Comparison of ENCODE assay signal across 22 cellular contexts in the genomic region with DNA sequence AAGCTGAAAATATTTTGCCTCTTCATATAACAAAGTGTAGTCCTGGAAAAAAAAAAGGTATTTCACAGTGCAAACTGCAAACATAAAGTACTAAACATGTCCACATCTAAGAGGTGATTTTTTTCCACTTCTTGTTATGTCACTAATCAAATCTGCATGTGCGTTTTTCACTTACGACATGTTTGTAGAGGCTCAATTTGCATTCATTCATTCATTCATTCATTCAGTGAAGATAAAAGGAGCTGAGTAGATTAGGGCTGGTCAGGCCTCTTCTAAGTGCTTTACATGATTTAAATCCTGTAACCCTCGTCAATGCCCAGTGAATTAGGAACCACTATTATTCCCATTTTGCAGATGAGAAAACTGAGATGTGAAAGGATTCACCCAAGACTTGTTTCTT.
A peak's percentile ranks its signal among the peaks of the same experiment; 100 is the strongest.
DNase-seq lines count a peak whose midpoint lies in the region; ATAC-seq, FAIRE-seq and TF ChIP-seq lines count a peak whose summit lies in the region.
"Had no signal": no experiment of that assay in that cellular context is flagged by ENCODE, and none has a peak within 500 bp of the region (broad histone marks: within the 10 kb centered on the region; RNA-seq: fewer than 3 reads in every experiment).

No MANE protein-coding gene starts in this region.

- peaks cover 0 to 50% of the 10 kb centered on the region in 2 donors for H3K4me1 ChIP-seq in right atrium auricular region
- peaks cover 26% of the 10 kb centered on the region for H3K4me1 ChIP-seq in astrocyte (ENCODE audit: insufficient read depth, low read length)
- peaks cover 25% of the 10 kb centered on the region for H3K4me1 ChIP-seq in foreskin keratinocyte

- H3K36me3 ChIP-seq in right atrium auricular region (peaks cover 5% of the 10 kb centered on the region), astrocyte (ENCODE audit: insufficient read depth, low read length) (peaks cover 3% of the 10 kb centered on the region)

- no peaks in the 10 kb centered on the region for H4K20me1 ChIP-seq in astrocyte (ENCODE audit: insufficient read depth, low read length)
- H4K20me1 ChIP-seq: BLaER1 treated with 17β-estradiol and CSF1 and Interleukin-3, amounts not matched to agents 10 nM and 100 nM had no signal

- H3K27ac ChIP-seq in right atrium auricular region: peak overlapping the region; percentile 83 to 88
- peak overlapping the region; percentile 29 for H3K27ac ChIP-seq in astrocyte (ENCODE audit: low read depth, low read length)
- H3K27ac ChIP-seq in foreskin keratinocyte: peak overlapping the region; percentile 72

- DNase-seq in right atrium auricular region (ENCODE audit: low spot score): no peak
- no peak for DNase-seq in Right ventricle myocardium superior
- DNase-seq in astrocyte (ENCODE audit: low read depth): no peak
- DNase-seq in foreskin keratinocyte: no peak
- no peak for DNase-seq in stimulated activated CD4-positive, alpha-beta T cell treated with anti-CD3 and anti-CD28 coated beads, Interleukin-4, amount 100 ng/mL, for 24 hours
- no peak for DNase-seq in activated CD8-positive, alpha-beta memory T cell treated with anti-CD3 and anti-CD28 coated beads, Interleukin-2, amount 10 ng/mL, durations not matched to agents 7 days and 5 days
- DNase-seq in activated CD4-positive, CD25-positive, alpha-beta regulatory T cell treated with anti-CD3 and anti-CD28 coated beads, Interleukin-2, amount 50 U/mL, for 72 hours: no peak
- DNase-seq: AML-193; CD4-positive, alpha-beta T cell; H9; KG1; NCI-H1694 treated with DMSO at 0.1 percent for 48 hours; NCI-H2171; NCI-H226; NCI-H510A; SIG-M5; SK-N-SH; SW 1271 had no signal

- TF ChIP-seq CTCF in right atrium auricular region (IDR thresholded peaks at IDR 0.05): no peak
- no peak for TF ChIP-seq CTCF in astrocyte (IDR thresholded peaks at IDR 0.05; ENCODE audit: insufficient read depth, low read depth, low read length)
- no peak for TF ChIP-seq CTCF in foreskin keratinocyte (conservative IDR thresholded peaks at IDR 0.05)

- H3K27me3 Mint-ChIP-seq in astrocyte (ENCODE audit: low read depth, unreplicated experiment): no peaks in the 10 kb centered on the region
- no peaks in the 10 kb centered on the region for H3K27me3 Mint-ChIP-seq in activated CD8-positive, alpha-beta memory T cell treated with anti-CD3 and anti-CD28 coated beads, Interleukin-2, amount 10 ng/mL, durations not matched to agents 7 days and 5 days
- H3K27me3 Mint-ChIP-seq: CD4-positive, alpha-beta T cell had no signal

- ATAC-seq in Right ventricle myocardium superior (ENCODE audit: poor library complexity) (no peak), foreskin keratinocyte (no peak)
- no peak for ATAC-seq in activated CD8-positive, alpha-beta memory T cell treated with anti-CD3 and anti-CD28 coated beads, Interleukin-2, amount 10 ng/mL, durations not matched to agents 7 days and 5 days
- ATAC-seq: A549, GM23338 had no signal

- H3K4me3 ChIP-seq in right atrium auricular region: no peak overlapping the region
- no peak overlapping the region for H3K4me3 ChIP-seq in astrocyte (ENCODE audit: insufficient read depth, low read depth, low read length)
- H3K4me3 ChIP-seq: A549; BLaER1 treated with 17β-estradiol and CSF1 and Interleukin-3, amounts not matched to agents 10 nM and 100 nM; GM23338 had no signal

- peaks cover 21% of the 10 kb centered on the region for H3K4me1 Mint-ChIP-seq in astrocyte (ENCODE audit: low read depth, unreplicated experiment)
- H3K4me1 Mint-ChIP-seq in activated CD8-positive, alpha-beta memory T cell treated with anti-CD3 and anti-CD28 coated beads, Interleukin-2, amount 10 ng/mL, durations not matched to agents 7 days and 5 days: peaks cover 17% of the 10 kb centered on the region

- no peak overlapping the region for H3K27ac Mint-ChIP-seq in astrocyte (ENCODE audit: unreplicated experiment)
- H3K27ac Mint-ChIP-seq in activated CD8-positive, alpha-beta memory T cell treated with anti-CD3 and anti-CD28 coated beads, Interleukin-2, amount 10 ng/mL, durations not matched to agents 7 days and 5 days: no peak overlapping the region
- H3K27ac Mint-ChIP-seq: CD4-positive, alpha-beta T cell; GM23338; H9 had no signal

- H3K27me3 ChIP-seq in right atrium auricular region (no peaks in the 10 kb centered on the region), astrocyte (ENCODE audit: insufficient read depth, low read length) (no peaks in the 10 kb centered on the region), foreskin keratinocyte (no peaks in the 10 kb centered on the region)
- H3K27me3 ChIP-seq: BLaER1 treated with 17β-estradiol and CSF1 and Interleukin-3, amounts not matched to agents 10 nM and 100 nM had no signal

- no peak overlapping the region for H2AFZ ChIP-seq in astrocyte (ENCODE audit: low read depth, low read length)
- H2AFZ ChIP-seq: GM23338 had no signal

- intact Hi-C loops in Right ventricle myocardium superior (cut with DNase I): loop anchor here (5.0 kb wide), 1 partner anchor 87 kb away; the partner anchor contains the start of gene KCTD1

- peaks cover 23% of the 10 kb centered on the region for H3K36me3 Mint-ChIP-seq in astrocyte (ENCODE audit: low read depth, unreplicated experiment)
- no peaks in the 10 kb centered on the region for H3K36me3 Mint-ChIP-seq in activated CD8-positive, alpha-beta memory T cell treated with anti-CD3 and anti-CD28 coated beads, Interleukin-2, amount 10 ng/mL, durations not matched to agents 7 days and 5 days

- FAIRE-seq in astrocyte (lab: Jason Lieb, UNC): no peak
- FAIRE-seq: A549, HTR-8/SVneo had no signal

- H3K4me3 Mint-ChIP-seq in astrocyte (ENCODE audit: unreplicated experiment): no peak overlapping the region
- no peak overlapping the region for H3K4me3 Mint-ChIP-seq in activated CD8-positive, alpha-beta memory T cell treated with anti-CD3 and anti-CD28 coated beads, Interleukin-2, amount 10 ng/mL, durations not matched to agents 7 days and 5 days
- H3K4me3 Mint-ChIP-seq: CD4-positive, alpha-beta T cell; GM23338; H9 had no signal

- H3K4me2 ChIP-seq in astrocyte (ENCODE audit: low read length): no peak overlapping the region
- H3K4me2 ChIP-seq: A549, GM23338, SK-N-SH had no signal

- peak overlapping the region; percentile 3 for H3K9ac ChIP-seq in astrocyte (ENCODE audit: low read length)
- H3K9ac ChIP-seq: BLaER1 treated with 17β-estradiol and CSF1 and Interleukin-3, amounts not matched to agents 10 nM and 100 nM; SK-N-SH had no signal

- no peaks in the 10 kb centered on the region for H3K9me3 Mint-ChIP-seq in astrocyte (ENCODE audit: unreplicated experiment)
- H3K9me3 Mint-ChIP-seq in activated CD8-positive, alpha-beta memory T cell treated with anti-CD3 and anti-CD28 coated beads, Interleukin-2, amount 10 ng/mL, durations not matched to agents 7 days and 5 days (ENCODE audit: low read depth): no peaks in the 10 kb centered on the region
- H3K9me3 Mint-ChIP-seq: CD4-positive, alpha-beta T cell; GM23338; H9 had no signal

- CTCF ChIA-PET in activated CD8-positive, alpha-beta memory T cell treated with anti-CD3 and anti-CD28 coated beads, Interleukin-2, amount 10 ng/mL, durations not matched to agents 7 days and 5 days (lab: Charles Lee): no interaction called here

- H3K79me2 ChIP-seq in astrocyte (ENCODE audit: insufficient read depth, low read length): no peaks in the 10 kb centered on the region

- H3K9me3 ChIP-seq in right atrium auricular region (no peaks in the 10 kb centered on the region), astrocyte (ENCODE audit: insufficient read depth, low read depth, low read length) (no peaks in the 10 kb centered on the region)
- H3K9me3 ChIP-seq: A549; BLaER1 treated with 17β-estradiol and CSF1 and Interleukin-3, amounts not matched to agents 10 nM and 100 nM; SK-N-SH had no signal

Comparison
In these comparisons a context has a peak if more than half of its experiments do, and no peak if none do; other contexts are left out.
1. H3K27ac ChIP-seq: peak in every context shown above with its lines; median percentile 86 in right atrium auricular region; 72 in foreskin keratinocyte; 29 in astrocyte.